In genomic region chr9:112032733-112033132, GRCh38 we compare ENCODE assay signal across 19 cellular contexts.
DNase-seq lines count a peak whose midpoint lies in the region; ATAC-seq and TF ChIP-seq lines count a peak whose summit lies in the region.
"Had no signal": no experiment of that assay in that cellular context is flagged by ENCODE, and none has a peak within 500 bp of the region (broad histone marks: within the 10 kb centered on the region; RNA-seq: fewer than 3 reads in every experiment).

No MANE protein-coding gene starts in this region.

- TF ChIP-seq EP300 in sigmoid colon (IDR thresholded peaks at IDR 0.05) = no peak

- H3K27me3 ChIP-seq in MG63 (no peaks in the 10 kb centered on the region), right lobe of liver (no peaks in the 10 kb centered on the region), sigmoid colon (no peaks in the 10 kb centered on the region)
- H3K27me3 ChIP-seq: suprapubic skin had no signal

- peaks cover 64% of the 10 kb centered on the region for H3K4me1 Mint-ChIP-seq in activated CD4-positive, alpha-beta T cell treated with anti-CD3 and anti-CD28 coated beads, Interleukin-2, amount 10 ng/mL, durations not matched to agents 24 days and 14 days

- WGBS in right lobe of liver (ENCODE audit: insufficient coverage, low coverage, low lambda C conversion rate, missing lambda C conversion rate) = 60% methylated on average over 1 of the region's 1 CpG
- 68 to 77% methylated on average over 1 of the region's 1 CpG for WGBS in sigmoid colon, 2 donors

- H3K36me3 ChIP-seq in MG63 (no peaks in the 10 kb centered on the region), right lobe of liver (no peaks in the 10 kb centered on the region), sigmoid colon (no peaks in the 10 kb centered on the region)
- H3K36me3 ChIP-seq: suprapubic skin had no signal

- peaks cover 4% of the 10 kb centered on the region for H3K9me3 Mint-ChIP-seq in activated CD4-positive, alpha-beta T cell treated with anti-CD3 and anti-CD28 coated beads, Interleukin-2, amount 10 ng/mL, durations not matched to agents 24 days and 14 days
- H3K9me3 Mint-ChIP-seq: activated naive CD4-positive, alpha-beta T cell treated with anti-CD3 and anti-CD28 coated beads, Interleukin-2, amount 50 U/mL, for 72 hours had no signal

- TF ChIP-seq POLR2A in right lobe of liver (IDR thresholded peaks at IDR 0.05) (no peak), sigmoid colon (IDR thresholded peaks at IDR 0.05) (no peak)

- H3K27ac ChIP-seq in right lobe of liver (peak overlapping the region; percentile 31 to 68 (median 51)), sigmoid colon (no peak overlapping the region)
- H3K27ac ChIP-seq: PC-9, suprapubic skin had no signal

- H3K27ac Mint-ChIP-seq in activated CD4-positive, alpha-beta T cell treated with anti-CD3 and anti-CD28 coated beads, Interleukin-2, amount 10 ng/mL, durations not matched to agents 24 days and 14 days = no peak overlapping the region
- H3K27ac Mint-ChIP-seq: activated naive CD4-positive, alpha-beta T cell treated with anti-CD3 and anti-CD28 coated beads, Interleukin-2, amount 50 U/mL, for 72 hours had no signal

- H3K4me3 ChIP-seq in MG63 = no peak overlapping the region
- no peak overlapping the region for H3K4me3 ChIP-seq in astrocyte of the spinal cord (ENCODE audit: low read depth, low read length)
- no peak overlapping the region for H3K4me3 ChIP-seq in right lobe of liver
- H3K4me3 ChIP-seq in sigmoid colon = no peak overlapping the region
- H3K4me3 ChIP-seq: mucosa of descending colon, PC-9, suprapubic skin had no signal

- DNase-seq in CD1c-positive myeloid dendritic cell (ENCODE audit: extremely low spot score) = peak; percentile 32
- peak; percentile 33 for DNase-seq in MG63
- DNase-seq in astrocyte of the spinal cord (ENCODE audit: low read depth, low spot score) = peak; percentile 58
- DNase-seq in right lobe of liver = no peak
- no peak for DNase-seq in activated CD4-positive, alpha-beta T cell treated with anti-CD3 and anti-CD28 coated beads, Interleukin-2, amount 10 ng/mL, durations not matched to agents 24 days and 14 days
- DNase-seq in D341Med (ENCODE audit: low spot score) = no peak
- no peak for DNase-seq in NCI-H1694 treated with DMSO at 0.1 percent for 48 hours (lab: John Stamatoyannopoulos, UW)
- no peak for DNase-seq in sigmoid colon
- DNase-seq: activated CD4-positive, alpha-beta T cell treated with anti-CD3 and anti-CD28 coated beads, Interleukin-2, amount 50 U/mL, for 48 hours; activated T-cell treated with anti-CD3 and anti-CD28 coated beads, Interleukin-2, amount 50 U/mL, for 1 hour; GOT3; mucosa of descending colon; NCI-H1105; occipital lobe; PC-9; stimulated activated CD4-positive, alpha-beta T cell treated with anti-CD3 and anti-CD28 coated beads, Interleukin-4, amount 100 ng/mL, for 1 hour had no signal

- in situ Hi-C loops in astrocyte of the spinal cord (cut with HindIII; ENCODE audit: low sequenced_read_pairs) = no loop called here

- TF ChIP-seq CTCF in astrocyte of the spinal cord (IDR thresholded peaks at IDR 0.05; ENCODE audit: low read depth, low read length) = no peak
- no peak for TF ChIP-seq CTCF in right lobe of liver (IDR thresholded peaks at IDR 0.05)
- no peak for TF ChIP-seq CTCF in sigmoid colon (IDR thresholded peaks at IDR 0.05)

- intact Hi-C loops in right lobe of liver (cut with DNase I) = no loop called here
- intact Hi-C loops in activated CD4-positive, alpha-beta T cell treated with anti-CD3 and anti-CD28 coated beads, Interleukin-2, amount 10 ng/mL, durations not matched to agents 24 days and 14 days (cut with micrococcal nuclease) = loop anchor here (1.0 kb wide), 2 partner anchors 29 to 116 kb away; no protein-coding TSS in a partner anchor
- intact Hi-C loops in sigmoid colon (cut with DNase I) = loop anchor here (10.0 kb wide), 1 partner anchor 62 kb away; no protein-coding TSS in a partner anchor

- H3K4me3 Mint-ChIP-seq in activated CD4-positive, alpha-beta T cell treated with anti-CD3 and anti-CD28 coated beads, Interleukin-2, amount 10 ng/mL, durations not matched to agents 24 days and 14 days = no peak overlapping the region

- no peak for ATAC-seq in right lobe of liver
- ATAC-seq: sciatic nerve had no signal

- H3K4me1 ChIP-seq in right lobe of liver (peaks cover 0 to 60% (median 15%) of the 10 kb centered on the region in 4 donors), sigmoid colon (peaks cover 0 to 28% (median 15%) of the 10 kb centered on the region in 4 donors)

- H3K27me3 Mint-ChIP-seq in activated CD4-positive, alpha-beta T cell treated with anti-CD3 and anti-CD28 coated beads, Interleukin-2, amount 10 ng/mL, durations not matched to agents 24 days and 14 days = peaks cover 13% of the 10 kb centered on the region

- peaks cover 19% of the 10 kb centered on the region for H3K36me3 Mint-ChIP-seq in activated CD4-positive, alpha-beta T cell treated with anti-CD3 and anti-CD28 coated beads, Interleukin-2, amount 10 ng/mL, durations not matched to agents 24 days and 14 days (ENCODE audit: low read depth)
- H3K36me3 Mint-ChIP-seq: activated naive CD4-positive, alpha-beta T cell treated with anti-CD3 and anti-CD28 coated beads, Interleukin-2, amount 50 U/mL, for 72 hours had no signal

- H3K9me3 ChIP-seq in MG63 (no peaks in the 10 kb centered on the region), right lobe of liver (no peaks in the 10 kb centered on the region), sigmoid colon (no peaks in the 10 kb centered on the region)
- H3K9me3 ChIP-seq: mucosa of descending colon, suprapubic skin had no signal

Comparison
In these comparisons a context has a peak if more than half of its experiments do, and no peak if none do; other contexts are left out.
1. DNase-seq: peak in CD1c-positive myeloid dendritic cell (single experiment), MG63 (single experiment) and astrocyte of the spinal cord (single experiment); none in right lobe of liver (0 of 3), activated CD4-positive, alpha-beta T cell treated with anti-CD3 and anti-CD28 coated beads, Interleukin-2, amount 10 ng/mL, durations not matched to agents 24 days and 14 days (single experiment), D341Med (single experiment), NCI-H1694 treated with DMSO at 0.1 percent for 48 hours (single experiment) and sigmoid colon (single experiment).
2. H3K27ac ChIP-seq: peak in right lobe of liver (3 of 3); none in sigmoid colon (0 of 4).
3. intact Hi-C loops: an anchor here in activated CD4-positive, alpha-beta T cell treated with anti-CD3 and anti-CD28 coated beads, Interleukin-2, amount 10 ng/mL, durations not matched to agents 24 days and 14 days (1.0 kb wide) and sigmoid colon (10.0 kb wide); none called in right lobe of liver.